In genomic region chr11:15770798-15771414, GRCh38 we compare ENCODE assay signal across 8 cellular contexts.
DNase-seq lines count a peak whose midpoint lies in the region; ATAC-seq lines count a peak whose summit lies in the region.

No MANE protein-coding gene starts in this region.

- ATAC-seq in HG02885 (IDR thresholded peaks at IDR 0.05; ENCODE audit: poor library complexity, unreplicated experiment) (peak; percentile 75), GM18861 (IDR thresholded peaks at IDR 0.05; ENCODE audit: unreplicated experiment) (no peak)

- DNase-seq in NCI-H2081 (lab: John Stamatoyannopoulos, UW) (peak; percentile 18 to 24), NCI-H2081 treated with DMSO at 0.1 percent for 48 hours (lab: John Stamatoyannopoulos, UW) (no peak), SKM-1 treated with dmso at 0.1 percent for 144 hours (lab: John Stamatoyannopoulos, UW; ENCODE audit: unreplicated experiment) (peak; percentile 9), head of caudate nucleus (peak in 37 of 42 donors; percentile 9 to 78 (median 41)), cortex of kidney (lab: John Stamatoyannopoulos, UW) (no peak)
- peak; percentile 4 to 30 (median 14) for DNase-seq in stimulated activated CD4-positive, alpha-beta T cell treated with anti-CD3 and anti-CD28 coated beads, Interleukin-12 subunit alpha, Interleukin-12 subunit beta, amount 100 ng/mL, for 48 hours (ENCODE audit: low read depth in 2 of 3, low spot score in 1 of 3)

- intact Hi-C loops in head of caudate nucleus (cut with DNase I): no loop called here

Comparison
In these comparisons a context has a peak if more than half of its experiments do, and no peak if none do; other contexts are left out.
1. DNase-seq: peak in NCI-H2081 (2 of 2), SKM-1 treated with dmso at 0.1 percent for 144 hours (single experiment), head of caudate nucleus (37 of 42) and stimulated activated CD4-positive, alpha-beta T cell treated with anti-CD3 and anti-CD28 coated beads, Interleukin-12 subunit alpha, Interleukin-12 subunit beta, amount 100 ng/mL, for 48 hours (3 of 3); none in NCI-H2081 treated with DMSO at 0.1 percent for 48 hours (single experiment) and cortex of kidney (single experiment).